In genomic region chr18:5967007-5967406, GRCh38 we compare ENCODE assay signal across 1 cellular context.
TF ChIP-seq lines count a peak whose summit lies in the region.

No MANE protein-coding gene starts in this region.

TF ChIP-seq in IMR-90, 13 proteins besides CTCF, POLR2A, EP300 and RAD21 (continued from another document):
- TF ChIP-seq BHLHE40 (IDR thresholded peaks at IDR 0.05; ENCODE audit: low read depth, low read length) (no peak), NFE2L2 (IDR thresholded peaks at IDR 0.05; ENCODE audit: low read depth, low read length) (no peak)
- TF ChIP-seq, protein P1, sequence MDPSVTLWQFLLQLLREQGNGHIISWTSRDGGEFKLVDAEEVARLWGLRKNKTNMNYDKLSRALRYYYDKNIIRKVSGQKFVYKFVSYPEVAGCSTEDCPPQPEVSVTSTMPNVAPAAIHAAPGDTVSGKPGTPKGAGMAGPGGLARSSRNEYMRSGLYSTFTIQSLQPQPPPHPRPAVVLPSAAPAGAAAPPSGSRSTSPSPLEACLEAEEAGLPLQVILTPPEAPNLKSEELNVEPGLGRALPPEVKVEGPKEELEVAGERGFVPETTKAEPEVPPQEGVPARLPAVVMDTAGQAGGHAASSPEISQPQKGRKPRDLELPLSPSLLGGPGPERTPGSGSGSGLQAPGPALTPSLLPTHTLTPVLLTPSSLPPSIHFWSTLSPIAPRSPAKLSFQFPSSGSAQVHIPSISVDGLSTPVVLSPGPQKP (IDR thresholded peaks at IDR 0.05; ENCODE audit: borderline replicate concordance, low read depth, low read length) = no peak
TF ChIP-seq in IMR-90: peak in this region for 0.
